ENCODE assay signal across 2 cellular contexts in genomic region chr1:201369209-201369608, GRCh38.
TF ChIP-seq lines count a peak whose summit lies in the region.

No MANE protein-coding gene starts in this region.

TF ChIP-seq in H1, 55 proteins besides CTCF, POLR2A, EP300 and RAD21:
- TF ChIP-seq YY1 (IDR thresholded peaks at IDR 0.05; ENCODE audit: low read depth, low read length) (no peak), HDAC2 (IDR thresholded peaks at IDR 0.05; ENCODE audit: borderline replicate concordance in 1 of 2, low read depth in 2 of 2, low read length in 2 of 2) (no peak), HDAC6 (IDR thresholded peaks at IDR 0.05; ENCODE audit: low read depth, low read length) (no peak), NRF1 (IDR thresholded peaks at IDR 0.05; ENCODE audit: low read depth, low read length) (no peak), KDM1A (IDR thresholded peaks at IDR 0.05; ENCODE audit: borderline replicate concordance, low read length) (no peak), BCL11A (IDR thresholded peaks at IDR 0.05; ENCODE audit: low read depth in 2 of 2, low read length in 2 of 2) (no peak), JUN (IDR thresholded peaks at IDR 0.05; ENCODE audit: low read depth, low read length) (no peak), ATF2 (IDR thresholded peaks at IDR 0.05; ENCODE audit: low read length) (no peak), CREB1 (IDR thresholded peaks at IDR 0.05) (no peak), JUND (IDR thresholded peaks at IDR 0.05; ENCODE audit: low read length) (no peak), GABPA (IDR thresholded peaks at IDR 0.05; ENCODE audit: borderline replicate concordance, insufficient read depth, low read length) (no peak), SRF (IDR thresholded peaks at IDR 0.05; ENCODE audit: low read depth, low read length) (no peak), KDM5A (IDR thresholded peaks at IDR 0.05; ENCODE audit: low read length) (no peak), RBBP5 (IDR thresholded peaks at IDR 0.05; ENCODE audit: borderline replicate concordance, low read depth, low read length) (no peak), NANOG (IDR thresholded peaks at IDR 0.05; ENCODE audit: insufficient read depth, low read depth, low read length, poor library complexity, severe bottlenecking) (no peak), BRCA1 (IDR thresholded peaks at IDR 0.05; ENCODE audit: low read depth, low read length) (no peak)
- TF ChIP-seq, protein P1, sequence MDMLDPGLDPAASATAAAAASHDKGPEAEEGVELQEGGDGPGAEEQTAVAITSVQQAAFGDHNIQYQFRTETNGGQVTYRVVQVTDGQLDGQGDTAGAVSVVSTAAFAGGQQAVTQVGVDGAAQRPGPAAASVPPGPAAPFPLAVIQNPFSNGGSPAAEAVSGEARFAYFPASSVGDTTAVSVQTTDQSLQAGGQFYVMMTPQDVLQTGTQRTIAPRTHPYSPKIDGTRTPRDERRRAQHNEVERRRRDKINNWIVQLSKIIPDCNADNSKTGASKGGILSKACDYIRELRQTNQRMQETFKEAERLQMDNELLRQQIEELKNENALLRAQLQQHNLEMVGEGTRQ (IDR thresholded peaks at IDR 0.05; ENCODE audit: low read length), result no peak

TF ChIP-seq in WTC11, 78 proteins besides CTCF, POLR2A, EP300 and RAD21:
- TF ChIP-seq, protein P2, sequence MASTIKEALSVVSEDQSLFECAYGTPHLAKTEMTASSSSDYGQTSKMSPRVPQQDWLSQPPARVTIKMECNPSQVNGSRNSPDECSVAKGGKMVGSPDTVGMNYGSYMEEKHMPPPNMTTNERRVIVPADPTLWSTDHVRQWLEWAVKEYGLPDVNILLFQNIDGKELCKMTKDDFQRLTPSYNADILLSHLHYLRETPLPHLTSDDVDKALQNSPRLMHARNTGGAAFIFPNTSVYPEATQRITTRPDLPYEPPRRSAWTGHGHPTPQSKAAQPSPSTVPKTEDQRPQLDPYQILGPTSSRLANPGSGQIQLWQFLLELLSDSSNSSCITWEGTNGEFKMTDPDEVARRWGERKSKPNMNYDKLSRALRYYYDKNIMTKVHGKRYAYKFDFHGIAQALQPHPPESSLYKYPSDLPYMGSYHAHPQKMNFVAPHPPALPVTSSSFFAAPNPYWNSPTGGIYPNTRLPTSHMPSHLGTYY (CRISPR knock-in tag; IDR thresholded peaks at IDR 0.05), result no peak
- no peak for TF ChIP-seq PRRX2 (CRISPR knock-in tag; IDR thresholded peaks at IDR 0.05)
- TF ChIP-seq JUN (CRISPR knock-in tag; IDR thresholded peaks at IDR 0.05), result no peak
- no peak for TF ChIP-seq RELA (CRISPR knock-in tag; IDR thresholded peaks at IDR 0.05; ENCODE audit: borderline replicate concordance)
- TF ChIP-seq, protein P3, sequence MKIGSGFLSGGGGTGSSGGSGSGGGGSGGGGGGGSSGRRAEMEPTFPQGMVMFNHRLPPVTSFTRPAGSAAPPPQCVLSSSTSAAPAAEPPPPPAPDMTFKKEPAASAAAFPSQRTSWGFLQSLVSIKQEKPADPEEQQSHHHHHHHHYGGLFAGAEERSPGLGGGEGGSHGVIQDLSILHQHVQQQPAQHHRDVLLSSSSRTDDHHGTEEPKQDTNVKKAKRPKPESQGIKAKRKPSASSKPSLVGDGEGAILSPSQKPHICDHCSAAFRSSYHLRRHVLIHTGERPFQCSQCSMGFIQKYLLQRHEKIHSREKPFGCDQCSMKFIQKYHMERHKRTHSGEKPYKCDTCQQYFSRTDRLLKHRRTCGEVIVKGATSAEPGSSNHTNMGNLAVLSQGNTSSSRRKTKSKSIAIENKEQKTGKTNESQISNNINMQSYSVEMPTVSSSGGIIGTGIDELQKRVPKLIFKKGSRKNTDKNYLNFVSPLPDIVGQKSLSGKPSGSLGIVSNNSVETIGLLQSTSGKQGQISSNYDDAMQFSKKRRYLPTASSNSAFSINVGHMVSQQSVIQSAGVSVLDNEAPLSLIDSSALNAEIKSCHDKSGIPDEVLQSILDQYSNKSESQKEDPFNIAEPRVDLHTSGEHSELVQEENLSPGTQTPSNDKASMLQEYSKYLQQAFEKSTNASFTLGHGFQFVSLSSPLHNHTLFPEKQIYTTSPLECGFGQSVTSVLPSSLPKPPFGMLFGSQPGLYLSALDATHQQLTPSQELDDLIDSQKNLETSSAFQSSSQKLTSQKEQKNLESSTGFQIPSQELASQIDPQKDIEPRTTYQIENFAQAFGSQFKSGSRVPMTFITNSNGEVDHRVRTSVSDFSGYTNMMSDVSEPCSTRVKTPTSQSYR (CRISPR knock-in tag; IDR thresholded peaks at IDR 0.05), result no peak
- TF ChIP-seq RORB (CRISPR knock-in tag; IDR thresholded peaks at IDR 0.05), result no peak
- TF ChIP-seq, protein P1 (CRISPR knock-in tag; IDR thresholded peaks at IDR 0.05), result no peak
- no peak for TF ChIP-seq ZBTB21 (CRISPR knock-in tag; IDR thresholded peaks at IDR 0.05; ENCODE audit: borderline replicate concordance)
- TF ChIP-seq, protein P4, sequence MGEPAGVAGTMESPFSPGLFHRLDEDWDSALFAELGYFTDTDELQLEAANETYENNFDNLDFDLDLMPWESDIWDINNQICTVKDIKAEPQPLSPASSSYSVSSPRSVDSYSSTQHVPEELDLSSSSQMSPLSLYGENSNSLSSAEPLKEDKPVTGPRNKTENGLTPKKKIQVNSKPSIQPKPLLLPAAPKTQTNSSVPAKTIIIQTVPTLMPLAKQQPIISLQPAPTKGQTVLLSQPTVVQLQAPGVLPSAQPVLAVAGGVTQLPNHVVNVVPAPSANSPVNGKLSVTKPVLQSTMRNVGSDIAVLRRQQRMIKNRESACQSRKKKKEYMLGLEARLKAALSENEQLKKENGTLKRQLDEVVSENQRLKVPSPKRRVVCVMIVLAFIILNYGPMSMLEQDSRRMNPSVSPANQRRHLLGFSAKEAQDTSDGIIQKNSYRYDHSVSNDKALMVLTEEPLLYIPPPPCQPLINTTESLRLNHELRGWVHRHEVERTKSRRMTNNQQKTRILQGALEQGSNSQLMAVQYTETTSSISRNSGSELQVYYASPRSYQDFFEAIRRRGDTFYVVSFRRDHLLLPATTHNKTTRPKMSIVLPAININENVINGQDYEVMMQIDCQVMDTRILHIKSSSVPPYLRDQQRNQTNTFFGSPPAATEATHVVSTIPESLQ (CRISPR knock-in tag; IDR thresholded peaks at IDR 0.05), result no peak
- TF ChIP-seq OVOL2 (CRISPR knock-in tag; IDR thresholded peaks at IDR 0.05; ENCODE audit: borderline replicate concordance), result no peak
